16 cellular contexts compared by ENCODE assay signal in genomic region chr15:96408591-96409183, GRCh38.
A peak's percentile ranks its signal among the peaks of the same experiment; 100 is the strongest.
DNase-seq lines count a peak whose midpoint lies in the region; ATAC-seq, FAIRE-seq and TF ChIP-seq lines count a peak whose summit lies in the region.
"Had no signal": no experiment of that assay in that cellular context is flagged by ENCODE, and none has a peak within 500 bp of the region (broad histone marks: within the 10 kb centered on the region; RNA-seq: fewer than 3 reads in every experiment).

No MANE protein-coding gene starts in this region.

- H3K4me3 ChIP-seq in Caco-2 (ENCODE audit: low read depth, low read length) (no peak overlapping the region; the same call in 1 of the 2 replicates), adipocyte (ENCODE audit: low read length) (peak overlapping the region; percentile 71), kidney (ENCODE audit: low read length in 2 of 2) (peak overlapping the region; percentile 10 to 56), psoas muscle (peak overlapping the region; percentile 60)
- H3K4me3 ChIP-seq: lung had no signal

- H3K27me3 Mint-ChIP-seq in Caco-2 (ENCODE audit: insufficient read depth, unreplicated experiment): peaks cover 39% of the 10 kb centered on the region

- H3K4me1 ChIP-seq in Caco-2: peaks cover 6% of the 10 kb centered on the region
- peaks cover 7% of the 10 kb centered on the region for H3K4me1 ChIP-seq in adipocyte (ENCODE audit: control insufficient read depth, insufficient read depth, low read length)
- peaks cover 0 to 2% of the 10 kb centered on the region in 2 donors for H3K4me1 ChIP-seq in kidney (ENCODE audit: control insufficient read depth in 1 of 2, insufficient read depth in 1 of 2, low read depth in 1 of 2, low read length in 2 of 2)
- H3K4me1 ChIP-seq in psoas muscle: peaks cover 6% of the 10 kb centered on the region

- peak overlapping the region; percentile 11 for H3K27ac Mint-ChIP-seq in Caco-2 (ENCODE audit: unreplicated experiment)
- H3K27ac Mint-ChIP-seq: T-helper 17 cell had no signal

- H3K4me3 Mint-ChIP-seq in Caco-2 (ENCODE audit: unreplicated experiment): peak overlapping the region; percentile 71
- H3K4me3 Mint-ChIP-seq: T-helper 17 cell had no signal

- no peaks in the 10 kb centered on the region for H3K36me3 ChIP-seq in Caco-2 (ENCODE audit: control insufficient read depth, insufficient read depth, low read length)
- H3K36me3 ChIP-seq in adipocyte (ENCODE audit: control insufficient read depth, insufficient read depth, low read length, severe bottlenecking): no peaks in the 10 kb centered on the region
- H3K36me3 ChIP-seq in kidney (ENCODE audit: control insufficient read depth in 1 of 2, insufficient read depth in 2 of 2, low read length in 2 of 2): no peaks in the 10 kb centered on the region
- H3K36me3 ChIP-seq in psoas muscle (ENCODE audit: insufficient read depth in 1 of 2, low read depth in 1 of 2): no peaks in the 10 kb centered on the region
- H3K36me3 ChIP-seq: gastroesophageal sphincter had no signal

- no TSS peak for BruUV-seq in Caco-2 (replicated peaks; lab: Mats Ljungman, UMichigan)

- DNase-seq in Caco-2: no peak
- DNase-seq in adipocyte (ENCODE audit: low read depth): no peak
- no peak for DNase-seq in kidney
- no peak for DNase-seq in psoas muscle
- DNase-seq in effector CD8-positive, alpha-beta T cell (lab: John Stamatoyannopoulos, UW): no peak
- DNase-seq in NCI-H146 treated with DMSO at 0.1 percent for 48 hours (lab: John Stamatoyannopoulos, UW; ENCODE audit: unreplicated experiment): no peak
- DNase-seq: GOT3; NCI-H187; NCI-H446 treated with DMSO at 0.1 percent for 48 hours; occipital lobe; stimulated activated naive CD4-positive, alpha-beta T cell; T-helper 17 cell had no signal

- TF ChIP-seq CTCF in Caco-2 (IDR thresholded peaks at IDR 0.05; ENCODE audit: insufficient read depth in 1 of 2, low read depth in 1 of 2, low read length in 1 of 2, severe bottlenecking in 1 of 2, unreplicated experiment in 1 of 2) (no peak), kidney (IDR thresholded peaks at IDR 0.05; ENCODE audit: borderline replicate concordance, extremely low read depth, insufficient read depth) (no peak), psoas muscle (IDR thresholded peaks at IDR 0.05) (no peak)

- H3K36me3 Mint-ChIP-seq in Caco-2 (ENCODE audit: insufficient read depth, unreplicated experiment): no peaks in the 10 kb centered on the region

- H3K9ac ChIP-seq in adipocyte (ENCODE audit: low read length) (no peak overlapping the region), kidney (ENCODE audit: low read length in 2 of 2) (no peak overlapping the region)

- H3K4me1 Mint-ChIP-seq in Caco-2 (ENCODE audit: low read depth, unreplicated experiment): no peaks in the 10 kb centered on the region
- H3K4me1 Mint-ChIP-seq: T-helper 17 cell had no signal

- FAIRE-seq in kidney (lab: Jason Lieb, UNC): no peak

- 10 to 14% (median 11%) methylated on average over 20 of the region's 20 CpGs for WGBS in psoas muscle, 3 donors

- POLR2A ChIA-PET in Caco-2 (lab: Charles Lee): no interaction called here

- H3K27ac ChIP-seq in kidney (ENCODE audit: low read depth in 2 of 2, low read length in 2 of 2) (no peak overlapping the region), psoas muscle (no peak overlapping the region)
- H3K27ac ChIP-seq: gastroesophageal sphincter had no signal

- intact Hi-C loops in Caco-2 (cut with micrococcal nuclease; ENCODE audit: unreplicated experiment) (no loop called here), kidney (cut with DNase I) (no loop called here), psoas muscle (cut with DNase I) (no loop called here)

- ATAC-seq in psoas muscle (no peak), HG03469 (IDR thresholded peaks at IDR 0.05; ENCODE audit: unreplicated experiment) (no peak), HG03442 (IDR thresholded peaks at IDR 0.05; ENCODE audit: unreplicated experiment) (no peak)
- ATAC-seq: T-helper 17 cell had no signal

- no peaks in the 10 kb centered on the region for H3K9me3 Mint-ChIP-seq in Caco-2 (ENCODE audit: unreplicated experiment)

- H3K9me3 ChIP-seq in Caco-2 (no peaks in the 10 kb centered on the region), adipocyte (ENCODE audit: control insufficient read depth, low read length) (no peaks in the 10 kb centered on the region), kidney (ENCODE audit: control insufficient read depth in 1 of 2, low read length in 2 of 2) (no peaks in the 10 kb centered on the region), psoas muscle (no peaks in the 10 kb centered on the region)
- H3K9me3 ChIP-seq: gastroesophageal sphincter had no signal

- H3K27me3 ChIP-seq in Caco-2 (replicated peaks; ENCODE audit: control insufficient read depth, insufficient read depth, low read length) (peaks cover 3% of the 10 kb centered on the region; the same call in 1 of the 2 replicates), adipocyte (replicated peaks; ENCODE audit: control insufficient read depth, insufficient read depth, low read length) (peaks cover 63% of the 10 kb centered on the region), psoas muscle (ENCODE audit: insufficient read depth in 3 of 3, low read length in 2 of 3) (peaks cover 13 to 84% (median 27%) of the 10 kb centered on the region in 3 donors)

- CTCF ChIA-PET in Caco-2 (lab: Charles Lee): no interaction called here
